In genomic region chr17:50283714-50284432, GRCh38 we compare ENCODE assay signal across 1 cellular context.
TF ChIP-seq lines count a peak whose summit lies in the region.

No MANE protein-coding gene starts in this region.

TF ChIP-seq in GM12878, 131 proteins besides CTCF, POLR2A, EP300 and RAD21:
- TF ChIP-seq NR2C1 (IDR thresholded peaks at IDR 0.05) (no peak), SREBF2 (IDR thresholded peaks at IDR 0.05; ENCODE audit: low read length) (no peak), ZBTB33 (IDR thresholded peaks at IDR 0.05) (no peak), REST (IDR thresholded peaks at IDR 0.05; ENCODE audit: low read depth, low read length) (no peak), BCLAF1 (IDR thresholded peaks at IDR 0.05) (no peak), ZNF217 (IDR thresholded peaks at IDR 0.05) (no peak), RFX5 (IDR thresholded peaks at IDR 0.05; ENCODE audit: low read depth, low read length) (no peak), STAT1 (conservative IDR thresholded peaks at IDR 0.05) (no peak), ASH2L (IDR thresholded peaks at IDR 0.05; ENCODE audit: borderline replicate concordance, low read depth) (no peak), USF1 (IDR thresholded peaks at IDR 0.05; ENCODE audit: borderline replicate concordance, extremely low read length, insufficient read depth, low read depth, low read length) (no peak), NBN (IDR thresholded peaks at IDR 0.05) (no peak), ZBED1 (IDR thresholded peaks at IDR 0.05; ENCODE audit: borderline replicate concordance) (no peak), SP1 (IDR thresholded peaks at IDR 0.05; ENCODE audit: low read depth, low read length) (no peak), IKZF1 (conservative IDR thresholded peaks at IDR 0.05) (no peak), TCF12 (IDR thresholded peaks at IDR 0.05; ENCODE audit: low read depth, low read length) (no peak), NRF1 (conservative IDR thresholded peaks at IDR 0.05; ENCODE audit: low read depth, low read length) (no peak), BRCA1 (IDR thresholded peaks at IDR 0.05; ENCODE audit: low read depth, low read length) (no peak), NFYA (IDR thresholded peaks at IDR 0.05; ENCODE audit: borderline replicate concordance, low read depth, low read length) (no peak)
